In genomic region chr3:69252631-69253030, GRCh38 we compare ENCODE assay signal across 18 cellular contexts.
DNase-seq lines count a peak whose midpoint lies in the region; ATAC-seq, FAIRE-seq and TF ChIP-seq lines count a peak whose summit lies in the region.
"Had no signal": no experiment of that assay in that cellular context is flagged by ENCODE, and none has a peak within 500 bp of the region (broad histone marks: within the 10 kb centered on the region; RNA-seq: fewer than 3 reads in every experiment).

No MANE protein-coding gene starts in this region.

- no peaks in the 10 kb centered on the region for H3K27me3 Mint-ChIP-seq in nephron progenitor cell (ENCODE audit: low read depth, poor library complexity)

- peaks cover 72% of the 10 kb centered on the region for H3K4me1 Mint-ChIP-seq in nephron progenitor cell

- no peaks in the 10 kb centered on the region for H4K20me1 ChIP-seq in MM.1S (ENCODE audit: insufficient read depth, low read length)

- no peaks in the 10 kb centered on the region for H3K9me3 Mint-ChIP-seq in nephron progenitor cell
- H3K9me3 Mint-ChIP-seq: CD8-positive, alpha-beta T cell; GM23338 had no signal

- H3K27ac Mint-ChIP-seq in nephron progenitor cell = peak overlapping the region; percentile 94
- H3K27ac Mint-ChIP-seq: CD8-positive, alpha-beta T cell; GM23338 had no signal

- H3K9me2 ChIP-seq in MM.1S (replicated peaks; ENCODE audit: insufficient read depth, low read length) = no peaks in the 10 kb centered on the region

- ATAC-seq in foreskin keratinocyte = peak; percentile 83
- ATAC-seq: CD8-positive, alpha-beta T cell; GM23338 had no signal

- no peaks in the 10 kb centered on the region for H3K79me2 ChIP-seq in MM.1S (ENCODE audit: low read length)

- H3K27ac ChIP-seq in foreskin keratinocyte (no peak overlapping the region), MM.1S (ENCODE audit: low read length) (no peak overlapping the region), kidney (ENCODE audit: low read depth in 2 of 2, low read length in 2 of 2) (no peak overlapping the region)
- H3K27ac ChIP-seq: 22Rv1 had no signal

- intact Hi-C loops in kidney (cut with DNase I) = no loop called here

- H3K4me1 ChIP-seq in foreskin keratinocyte = no peaks in the 10 kb centered on the region
- no peaks in the 10 kb centered on the region for H3K4me1 ChIP-seq in MM.1S (ENCODE audit: low read length)
- peaks cover 6 to 7% of the 10 kb centered on the region in 2 donors for H3K4me1 ChIP-seq in kidney (ENCODE audit: control insufficient read depth in 1 of 2, insufficient read depth in 1 of 2, low read depth in 1 of 2, low read length in 2 of 2)

- no peak overlapping the region for H3K4me2 ChIP-seq in MM.1S (ENCODE audit: low read depth, low read length)
- H3K4me2 ChIP-seq: GM23338 had no signal

- no peak overlapping the region for H3K4me3 Mint-ChIP-seq in nephron progenitor cell
- H3K4me3 Mint-ChIP-seq: CD8-positive, alpha-beta T cell; GM23338 had no signal

- H3K9me3 ChIP-seq in MM.1S (replicated peaks; ENCODE audit: insufficient read depth, low read length) (no peaks in the 10 kb centered on the region), kidney (ENCODE audit: control insufficient read depth in 1 of 2, low read length in 2 of 2) (no peaks in the 10 kb centered on the region)

- TF ChIP-seq CTCF in foreskin keratinocyte (conservative IDR thresholded peaks at IDR 0.05) (no peak), nephron progenitor cell (IDR thresholded peaks at IDR 0.05) (no peak), MM.1S (IDR thresholded peaks at IDR 0.05; ENCODE audit: low read length) (no peak), kidney (IDR thresholded peaks at IDR 0.05; ENCODE audit: borderline replicate concordance, extremely low read depth, insufficient read depth) (no peak)

- no peaks in the 10 kb centered on the region for H3K36me3 Mint-ChIP-seq in nephron progenitor cell (ENCODE audit: low read depth)
- H3K36me3 Mint-ChIP-seq: CD8-positive, alpha-beta T cell had no signal

- H3K4me3 ChIP-seq in MM.1S (ENCODE audit: low read length) = no peak overlapping the region
- H3K4me3 ChIP-seq in kidney (ENCODE audit: low read length in 2 of 2) = no peak overlapping the region
- H3K4me3 ChIP-seq: GM23338 had no signal

- DNase-seq in DMS53 (lab: John Stamatoyannopoulos, UW) (peak; percentile 1), DMS53 treated with DMSO at 0.1 percent for 48 hours (lab: John Stamatoyannopoulos, UW; ENCODE audit: unreplicated experiment) (no peak), NCI-H2029 (lab: John Stamatoyannopoulos, UW) (peak; percentile 25), foreskin keratinocyte (peak; percentile 48 to 74), nephron progenitor cell (no peak), NCI-H1436 (lab: John Stamatoyannopoulos, UW) (no peak), MM.1S (no peak), kidney (no peak)
- DNase-seq: CD8-positive, alpha-beta T cell; DMS 273 treated with DMSO at 0.1 percent for 48 hours; EL; MV-4-11; NCI-H1694; NCI-H345; NCI-H526 treated with DMSO at 0.1 percent for 48 hours had no signal

- no peak for FAIRE-seq in kidney (lab: Jason Lieb, UNC)
- FAIRE-seq: HTR-8/SVneo had no signal

- no peak overlapping the region for H3K9ac ChIP-seq in MM.1S (ENCODE audit: low read length)
- H3K9ac ChIP-seq in kidney (ENCODE audit: low read length in 2 of 2) = no peak overlapping the region

- no peaks in the 10 kb centered on the region for H3F3A ChIP-seq in MM.1S (ENCODE audit: insufficient read depth, low read length)

- H2AFZ ChIP-seq in MM.1S (ENCODE audit: low read length) = no peak overlapping the region
- H2AFZ ChIP-seq: GM23338 had no signal

- H3K36me3 ChIP-seq in MM.1S (replicated peaks; ENCODE audit: insufficient read depth, low read length) (no peaks in the 10 kb centered on the region), kidney (ENCODE audit: control insufficient read depth in 1 of 2, insufficient read depth in 2 of 2, low read length in 2 of 2) (no peaks in the 10 kb centered on the region)

- no peaks in the 10 kb centered on the region for H3K27me3 ChIP-seq in foreskin keratinocyte
- no peaks in the 10 kb centered on the region for H3K27me3 ChIP-seq in MM.1S (replicated peaks; ENCODE audit: insufficient read depth, low read length)

Comparison
In these comparisons a context has a peak if more than half of its experiments do, and no peak if none do; other contexts are left out.
1. DNase-seq: peak in DMS53 (single experiment), NCI-H2029 (single experiment) and foreskin keratinocyte (2 of 2); none in DMS53 treated with DMSO at 0.1 percent for 48 hours (single experiment), nephron progenitor cell (single experiment), NCI-H1436 (single experiment), MM.1S (single experiment) and kidney (single experiment).